9 cellular contexts compared by ENCODE assay signal in genomic region chr13:110126391-110126961, GRCh38.
DNase-seq lines count a peak whose midpoint lies in the region; ATAC-seq and TF ChIP-seq lines count a peak whose summit lies in the region.
"Had no signal": no experiment of that assay in that cellular context is flagged by ENCODE, and none has a peak within 500 bp of the region (broad histone marks: within the 10 kb centered on the region; RNA-seq: fewer than 3 reads in every experiment).

No MANE protein-coding gene starts in this region.

- H3K4me1 ChIP-seq in foreskin keratinocyte: peaks cover 28% of the 10 kb centered on the region
- H3K4me1 ChIP-seq in effector memory CD4-positive, alpha-beta T cell (ENCODE audit: control insufficient read depth, insufficient read depth, low read length, poor library complexity, severe bottlenecking): no peaks in the 10 kb centered on the region
- H3K4me1 ChIP-seq: HAP-1 had no signal

- H3K4me3 ChIP-seq in effector memory CD4-positive, alpha-beta T cell (ENCODE audit: insufficient read depth, low read depth, low read length, poor library complexity, severe bottlenecking): no peak overlapping the region
- H3K4me3 ChIP-seq: HAP-1 had no signal

- peak overlapping the region; percentile 1 for H3K27ac ChIP-seq in foreskin keratinocyte
- H3K27ac ChIP-seq in effector memory CD4-positive, alpha-beta T cell (ENCODE audit: insufficient read depth, low read length, poor library complexity, severe bottlenecking): no peak overlapping the region

- intact Hi-C loops in posterior vena cava (cut with DNase I): no loop called here

- ATAC-seq in foreskin keratinocyte (peak; percentile 86), GM21526 (IDR thresholded peaks at IDR 0.05; ENCODE audit: low FRiP score, unreplicated experiment) (no peak)

- no peaks in the 10 kb centered on the region for H3K9me3 ChIP-seq in effector memory CD4-positive, alpha-beta T cell (ENCODE audit: control insufficient read depth, low read length)
- H3K9me3 ChIP-seq: HAP-1 had no signal

- H3K36me3 ChIP-seq in effector memory CD4-positive, alpha-beta T cell (ENCODE audit: control insufficient read depth, insufficient read depth, low read length): no peaks in the 10 kb centered on the region
- H3K36me3 ChIP-seq: HAP-1 had no signal

- no peaks in the 10 kb centered on the region for H3K27me3 ChIP-seq in foreskin keratinocyte
- H3K27me3 ChIP-seq in effector memory CD4-positive, alpha-beta T cell (replicated peaks; ENCODE audit: control insufficient read depth, insufficient read depth, low read length, poor library complexity, severe bottlenecking): no peaks in the 10 kb centered on the region

- TF ChIP-seq CTCF in foreskin keratinocyte (conservative IDR thresholded peaks at IDR 0.05): no peak

- peak; percentile 94 for DNase-seq in EL
- DNase-seq in SHP77 (lab: John Stamatoyannopoulos, UW): peak; percentile 54 to 70
- peak; percentile 92 to 95 for DNase-seq in foreskin keratinocyte
- DNase-seq in posterior vena cava (ENCODE audit: low spot score): peak; percentile 89
- DNase-seq in effector memory CD4-positive, alpha-beta T cell: no peak
- no peak for DNase-seq in stimulated activated CD4-positive, alpha-beta T cell treated with anti-CD3 and anti-CD28 coated beads, Interleukin-15, amount 100 ng/mL, for 24 hours
- no peak for DNase-seq in activated naive CD4-positive, alpha-beta T cell (lab: John Stamatoyannopoulos, UW)

Comparison
In these comparisons a context has a peak if more than half of its experiments do, and no peak if none do; other contexts are left out.
1. DNase-seq: peak in EL (single experiment), SHP77 (2 of 2), foreskin keratinocyte (2 of 2) and posterior vena cava (single experiment); none in effector memory CD4-positive, alpha-beta T cell (0 of 3), stimulated activated CD4-positive, alpha-beta T cell treated with anti-CD3 and anti-CD28 coated beads, Interleukin-15, amount 100 ng/mL, for 24 hours (single experiment) and activated naive CD4-positive, alpha-beta T cell (0 of 4).